8 cellular contexts compared by ENCODE assay signal in the genomic region with DNA sequence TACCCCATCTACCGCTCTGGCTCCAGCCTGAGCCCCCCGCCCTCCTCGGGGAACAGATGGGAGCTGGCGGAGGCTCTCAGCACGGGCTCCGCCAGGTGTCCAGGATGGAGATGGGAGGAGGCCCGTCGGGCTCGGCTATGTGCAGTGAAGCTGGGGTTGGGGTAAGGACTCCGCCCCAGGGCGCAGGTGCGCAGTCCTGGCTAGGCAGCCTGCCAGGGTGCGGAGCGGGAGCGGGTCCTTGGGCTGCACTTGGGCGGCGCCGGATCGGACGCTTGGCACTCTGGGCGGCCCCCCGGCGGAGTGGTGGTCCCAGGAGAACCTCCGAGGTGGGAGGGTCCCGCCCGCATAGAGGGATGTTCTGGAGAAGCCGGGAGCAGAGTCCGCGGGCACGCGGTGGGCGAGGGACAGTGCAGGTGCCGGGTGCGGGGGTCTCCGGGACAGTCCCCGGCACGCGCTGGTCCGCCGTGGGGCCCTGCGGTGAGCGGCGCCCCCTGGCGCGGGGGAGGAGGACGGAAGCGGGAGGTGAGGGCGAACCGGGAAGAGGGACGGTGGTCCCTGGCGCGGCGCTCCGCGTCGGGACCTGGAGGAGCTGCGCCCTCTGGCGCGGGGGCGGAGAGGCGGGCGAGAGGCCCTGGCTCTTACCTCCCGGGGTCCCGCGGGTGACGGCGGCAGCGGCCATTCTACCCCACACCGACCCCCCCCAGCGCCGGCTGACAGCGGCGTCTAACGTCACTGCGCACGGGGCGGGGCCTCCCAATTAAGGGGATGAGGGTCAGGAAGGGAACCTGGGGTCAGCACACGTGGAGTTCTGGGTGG. TPM values are rescaled to one million over a fixed set of nuclear protein-coding genes. Genes with fewer than 3 reads are reported as not detected.
A peak's percentile ranks its signal among the peaks of the same experiment; 100 is the strongest.
DNase-seq lines count a peak whose midpoint lies in the region; ATAC-seq and TF ChIP-seq lines count a peak whose summit lies in the region.

A gene with protein sequence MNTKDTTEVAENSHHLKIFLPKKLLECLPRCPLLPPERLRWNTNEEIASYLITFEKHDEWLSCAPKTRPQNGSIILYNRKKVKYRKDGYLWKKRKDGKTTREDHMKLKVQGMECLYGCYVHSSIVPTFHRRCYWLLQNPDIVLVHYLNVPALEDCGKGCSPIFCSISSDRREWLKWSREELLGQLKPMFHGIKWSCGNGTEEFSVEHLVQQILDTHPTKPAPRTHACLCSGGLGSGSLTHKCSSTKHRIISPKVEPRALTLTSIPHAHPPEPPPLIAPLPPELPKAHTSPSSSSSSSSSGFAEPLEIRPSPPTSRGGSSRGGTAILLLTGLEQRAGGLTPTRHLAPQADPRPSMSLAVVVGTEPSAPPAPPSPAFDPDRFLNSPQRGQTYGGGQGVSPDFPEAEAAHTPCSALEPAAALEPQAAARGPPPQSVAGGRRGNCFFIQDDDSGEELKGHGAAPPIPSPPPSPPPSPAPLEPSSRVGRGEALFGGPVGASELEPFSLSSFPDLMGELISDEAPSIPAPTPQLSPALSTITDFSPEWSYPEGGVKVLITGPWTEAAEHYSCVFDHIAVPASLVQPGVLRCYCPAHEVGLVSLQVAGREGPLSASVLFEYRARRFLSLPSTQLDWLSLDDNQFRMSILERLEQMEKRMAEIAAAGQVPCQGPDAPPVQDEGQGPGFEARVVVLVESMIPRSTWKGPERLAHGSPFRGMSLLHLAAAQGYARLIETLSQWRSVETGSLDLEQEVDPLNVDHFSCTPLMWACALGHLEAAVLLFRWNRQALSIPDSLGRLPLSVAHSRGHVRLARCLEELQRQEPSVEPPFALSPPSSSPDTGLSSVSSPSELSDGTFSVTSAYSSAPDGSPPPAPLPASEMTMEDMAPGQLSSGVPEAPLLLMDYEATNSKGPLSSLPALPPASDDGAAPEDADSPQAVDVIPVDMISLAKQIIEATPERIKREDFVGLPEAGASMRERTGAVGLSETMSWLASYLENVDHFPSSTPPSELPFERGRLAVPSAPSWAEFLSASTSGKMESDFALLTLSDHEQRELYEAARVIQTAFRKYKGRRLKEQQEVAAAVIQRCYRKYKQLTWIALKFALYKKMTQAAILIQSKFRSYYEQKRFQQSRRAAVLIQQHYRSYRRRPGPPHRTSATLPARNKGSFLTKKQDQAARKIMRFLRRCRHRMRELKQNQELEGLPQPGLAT (minus strand): TSS at position 725 of the 816 bp plus-strand sequence. CDS start 1,453 bp downstream, outside the sequence.

- H3K4me3 ChIP-seq in cardiac fibroblast (replicated peaks in 1 of 2; ENCODE audit: low read depth in 2 of 2, low read length in 2 of 2), result peak within 1 kb of the TSS; percentile 80 to 90

- ATAC-seq in HG03025 (IDR thresholded peaks at IDR 0.05; ENCODE audit: low FRiP score, unreplicated experiment) (peak; percentile 57), activated B cell treated with CpG ODN at 0.5 μM for 24 hours (ENCODE audit: low read depth) (peak; percentile 80)

- DNase-seq in SIG-M5 treated with dmso at 0.1 percent for 504 hours (lab: John Stamatoyannopoulos, UW; ENCODE audit: unreplicated experiment) (peak; percentile 72), SIG-M5 (lab: John Stamatoyannopoulos, UW) (no peak), NCI-H2196 (lab: John Stamatoyannopoulos, UW; ENCODE audit: unreplicated experiment) (peak; percentile 46), activated B cell treated with CpG ODN at 0.5 μM for 24 hours (peak; percentile 88), cardiac fibroblast (ENCODE audit: low read depth in 2 of 2) (peak; percentile 67 to 73), iris pigment epithelial cell (ENCODE audit: low read depth) (peak; percentile 56)
- DNase-seq in stimulated activated CD4-positive, alpha-beta T cell treated with anti-CD3 and anti-CD28 coated beads, Interleukin-12 subunit alpha, Interleukin-12 subunit beta, amount 100 ng/mL, for 48 hours (ENCODE audit: low read depth in 2 of 3, low spot score in 1 of 3), result peak; percentile 71 to 86 (median 81)

- H3K9me3 Mint-ChIP-seq in activated B cell treated with CpG ODN at 0.5 μM for 24 hours, result no peaks in the 10 kb centered on the region

- H3K4me1 Mint-ChIP-seq in activated B cell treated with CpG ODN at 0.5 μM for 24 hours, result peaks cover 32% of the 10 kb centered on the region

- CTCF ChIA-PET in activated B cell treated with CpG ODN at 0.5 μM for 24 hours (lab: Charles Lee), result interaction anchor here (0.9 to 2.7 kb wide), 11 partner anchors 10 to 84 kb away, joined by 3 to 22 read pairs (median 6); a partner anchor contains a TSS

- peak within 1 kb of the TSS; percentile 92 for H3K4me3 Mint-ChIP-seq in activated B cell treated with CpG ODN at 0.5 μM for 24 hours

- peak within 1 kb of the TSS; percentile 93 for H3K27ac Mint-ChIP-seq in activated B cell treated with CpG ODN at 0.5 μM for 24 hours

- H3K27me3 Mint-ChIP-seq in activated B cell treated with CpG ODN at 0.5 μM for 24 hours, result no peaks in the 10 kb centered on the region

- POLR2A ChIA-PET in activated B cell treated with CpG ODN at 0.5 μM for 24 hours (lab: Charles Lee), result interaction anchor here (0.5 to 4.7 kb wide), 16 partner anchors 8 to 213 kb away, joined by 3 to 61 read pairs (median 4); a partner anchor contains a TSS

- intact Hi-C loops in activated B cell treated with CpG ODN at 0.5 μM for 24 hours (cut with micrococcal nuclease), result loop anchor here (1.0 to 5.0 kb wide), 8 partner anchors 10 to 205 kb away; a partner anchor contains a TSS

- no peak for TF ChIP-seq CTCF in activated B cell treated with CpG ODN at 0.5 μM for 24 hours (IDR thresholded peaks at IDR 0.05)
- TF ChIP-seq CTCF in cardiac fibroblast (IDR thresholded peaks at IDR 0.05; ENCODE audit: low read depth, low read length), result peak; percentile 25

- H3K36me3 Mint-ChIP-seq in activated B cell treated with CpG ODN at 0.5 μM for 24 hours (ENCODE audit: low read depth), result peaks cover 15% of the 10 kb centered on the region

RNA-seq across cellular contexts. Expression of the gene that starts here (rescaled TPM):
- total RNA-seq in activated B cell treated with CpG ODN at 0.5 μM for 24 hours, result 45.9 and 57.9 TPM in 2 replicates
